ENCODE assay signal across 8 cellular contexts in the genomic region with DNA sequence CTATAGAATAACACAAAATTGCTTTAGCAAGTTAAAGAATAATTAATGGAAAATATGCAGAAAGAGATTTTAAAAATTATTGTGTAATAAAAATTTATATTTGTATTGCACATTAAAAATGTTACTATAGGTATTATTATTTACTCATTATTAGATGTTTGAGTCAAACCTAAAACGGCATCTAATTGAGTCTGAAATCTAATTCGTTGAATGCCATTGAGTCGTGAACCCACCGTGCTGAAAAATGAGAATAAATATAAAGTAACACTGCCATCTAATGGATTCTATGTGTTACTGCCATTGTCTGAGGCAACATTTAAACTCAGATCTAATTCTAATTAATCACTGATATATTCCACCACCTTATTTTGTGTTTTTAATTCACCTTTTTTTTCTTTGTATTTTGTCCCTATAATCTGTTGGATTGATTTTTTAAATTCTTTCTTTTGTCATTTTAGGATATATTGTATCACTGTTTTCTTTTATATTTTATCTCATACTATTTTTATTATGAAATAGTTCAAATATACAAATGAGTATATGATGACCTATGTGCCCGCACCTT.
DNase-seq lines count a peak whose midpoint lies in the region; ATAC-seq, FAIRE-seq and TF ChIP-seq lines count a peak whose summit lies in the region.

No MANE protein-coding gene starts in this region.

- H3K36me3 Mint-ChIP-seq in endodermal cell (ENCODE audit: low read depth), result no peaks in the 10 kb centered on the region
- no peaks in the 10 kb centered on the region for H3K36me3 Mint-ChIP-seq in naive thymus-derived CD4-positive, alpha-beta T cell

- H3K36me3 ChIP-seq in endodermal cell (ENCODE audit: control insufficient read depth, insufficient read depth, low read length), result no peaks in the 10 kb centered on the region
- no peaks in the 10 kb centered on the region for H3K36me3 ChIP-seq in naive thymus-derived CD4-positive, alpha-beta T cell (ENCODE audit: control insufficient read depth in 2 of 3, insufficient read depth in 3 of 3, low read length in 3 of 3)

- no peak overlapping the region for H3K27ac ChIP-seq in endodermal cell (ENCODE audit: low read depth, low read length)
- no peak overlapping the region for H3K27ac ChIP-seq in naive thymus-derived CD4-positive, alpha-beta T cell (ENCODE audit: low read depth, low read length)

- H3K4me3 ChIP-seq in endodermal cell (ENCODE audit: low read length), result no peak overlapping the region
- no peak overlapping the region for H3K4me3 ChIP-seq in naive thymus-derived CD4-positive, alpha-beta T cell (ENCODE audit: low read length)

- peak; percentile 98 for FAIRE-seq in RCC 7860 (lab: Jason Lieb, UNC)

- no peak overlapping the region for H3K27ac Mint-ChIP-seq in endodermal cell
- H3K27ac Mint-ChIP-seq in naive thymus-derived CD4-positive, alpha-beta T cell, result no peak overlapping the region

- intact Hi-C loops in naive thymus-derived CD4-positive, alpha-beta T cell (cut with micrococcal nuclease), result loop anchor here (1.0 to 2.0 kb wide), 7 partner anchors 63 to 631 kb away; a partner anchor contains a TSS

- no peak overlapping the region for H3K9ac ChIP-seq in endodermal cell (ENCODE audit: extremely low read depth, low read length, poor library complexity, severe bottlenecking)

- H3K4me1 Mint-ChIP-seq in endodermal cell, result no peaks in the 10 kb centered on the region
- H3K4me1 Mint-ChIP-seq in naive thymus-derived CD4-positive, alpha-beta T cell, result peaks cover 0 to 16% (median 7%) of the 10 kb centered on the region in 7 donors

- CTCF ChIA-PET in naive thymus-derived CD4-positive, alpha-beta T cell (lab: Charles Lee), result interaction anchor here (0.7 to 1.5 kb wide), 4 partner anchors 223 to 454 kb away, joined by 3 to 4 read pairs (median 4); no protein-coding TSS in a partner anchor

- no peaks in the 10 kb centered on the region for H3K9me3 Mint-ChIP-seq in endodermal cell
- peaks cover 0 to under 1% (median 0%) of the 10 kb centered on the region in 11 donors for H3K9me3 Mint-ChIP-seq in naive thymus-derived CD4-positive, alpha-beta T cell

- ATAC-seq in GM18907 (IDR thresholded peaks at IDR 0.05; ENCODE audit: unreplicated experiment) (peak; percentile 74), HG03108 (IDR thresholded peaks at IDR 0.05; ENCODE audit: unreplicated experiment) (no peak)
- ATAC-seq in naive thymus-derived CD4-positive, alpha-beta T cell, result peak; percentile 77

- POLR2A ChIA-PET in naive thymus-derived CD4-positive, alpha-beta T cell (lab: Charles Lee), result no interaction called here

- peaks cover 4% of the 10 kb centered on the region for H3K27me3 Mint-ChIP-seq in endodermal cell (ENCODE audit: insufficient read depth)
- H3K27me3 Mint-ChIP-seq in naive thymus-derived CD4-positive, alpha-beta T cell, result peaks cover 0 to 12% (median 6%) of the 10 kb centered on the region in 5 donors

- H3K27me3 ChIP-seq in endodermal cell (ENCODE audit: control insufficient read depth, insufficient read depth, low read length, poor library complexity, severe bottlenecking), result no peaks in the 10 kb centered on the region
- no peaks in the 10 kb centered on the region for H3K27me3 ChIP-seq in naive thymus-derived CD4-positive, alpha-beta T cell (ENCODE audit: control insufficient read depth in 2 of 2, insufficient read depth in 2 of 2, low read length in 2 of 2)

- DNase-seq in CD1c-positive myeloid dendritic cell (ENCODE audit: extremely low spot score) (peak; percentile 70), Kasumi-1 (lab: John Stamatoyannopoulos, UW) (peak; percentile 82 to 90), RCC 7860 (ENCODE audit: low spot score) (peak; percentile 72), endodermal cell (no peak)
- DNase-seq in naive thymus-derived CD4-positive, alpha-beta T cell, result peak in 6 of 9 donors; percentile 14 to 57 (median 41)
- no peak for DNase-seq in stimulated activated CD4-positive, alpha-beta T cell treated with anti-CD3 and anti-CD28 coated beads, Interleukin-1b, Interleukin-23, amount 100 ng/mL, for 48 hours

- 0 to 16% methylated on average over 2 to 4 of the region's 5 CpGs for WGBS in endodermal cell (ENCODE audit: insufficient coverage in 1 of 2, insufficient read length in 1 of 2), 2 experiments

- no peak overlapping the region for H3K4me3 Mint-ChIP-seq in endodermal cell
- no peak overlapping the region for H3K4me3 Mint-ChIP-seq in naive thymus-derived CD4-positive, alpha-beta T cell

- no peaks in the 10 kb centered on the region for H3K4me1 ChIP-seq in endodermal cell (ENCODE audit: control insufficient read depth, insufficient read depth, low read length)
- no peaks in the 10 kb centered on the region for H3K4me1 ChIP-seq in naive thymus-derived CD4-positive, alpha-beta T cell (ENCODE audit: control insufficient read depth in 2 of 2, insufficient read depth in 2 of 2, low read length in 2 of 2)

- TF ChIP-seq CTCF in endodermal cell (conservative IDR thresholded peaks at IDR 0.05), result peak; percentile 87

- no peaks in the 10 kb centered on the region for H3K9me3 ChIP-seq in endodermal cell (ENCODE audit: control insufficient read depth, low read length)
- H3K9me3 ChIP-seq in naive thymus-derived CD4-positive, alpha-beta T cell (ENCODE audit: control insufficient read depth in 2 of 3, low read length in 3 of 3), result no peaks in the 10 kb centered on the region

Comparison
In these comparisons a context has a peak if more than half of its experiments do, and no peak if none do; other contexts are left out.
1. DNase-seq: peak in CD1c-positive myeloid dendritic cell (single experiment), Kasumi-1 (2 of 2), RCC 7860 (single experiment) and naive thymus-derived CD4-positive, alpha-beta T cell (6 of 9); none in endodermal cell (single experiment) and stimulated activated CD4-positive, alpha-beta T cell treated with anti-CD3 and anti-CD28 coated beads, Interleukin-1b, Interleukin-23, amount 100 ng/mL, for 48 hours (single experiment).